In genomic region chr9:101400120-101400519, GRCh38 we compare ENCODE assay signal across 8 cellular contexts. TPM values are rescaled to one million over a fixed set of nuclear protein-coding genes. Genes with fewer than 3 reads are reported as not detected.
DNase-seq lines count a peak whose midpoint lies in the region; ATAC-seq and TF ChIP-seq lines count a peak whose summit lies in the region.

No MANE protein-coding gene starts in this region.

- H3K9me2 ChIP-seq in MM.1S (replicated peaks; ENCODE audit: insufficient read depth, low read length), result no peaks in the 10 kb centered on the region

- H3K9me3 Mint-ChIP-seq in CD4-positive, alpha-beta memory T cell, result peaks cover 0 to 13% (median 8%) of the 10 kb centered on the region in 8 donors
- peaks cover 24% of the 10 kb centered on the region for H3K9me3 Mint-ChIP-seq in neural crest cell

- peak overlapping the region; percentile 29 to 98 (median 63) for H3K27ac Mint-ChIP-seq in CD4-positive, alpha-beta memory T cell
- H3K27ac Mint-ChIP-seq in neural crest cell (ENCODE audit: unreplicated experiment), result no peak overlapping the region

- H3K36me3 Mint-ChIP-seq in CD4-positive, alpha-beta memory T cell, result peaks cover 53 to 77% of the 10 kb centered on the region in 2 donors
- H3K36me3 Mint-ChIP-seq in neural crest cell (ENCODE audit: low read depth), result peaks cover 74% of the 10 kb centered on the region

- POLR2A ChIA-PET in CD4-positive, alpha-beta memory T cell (lab: Charles Lee; ENCODE audit: partially characterized antibody), result interaction anchor here (2.4 kb wide), 1 partner anchor 133 kb away, joined by 24 read pairs; the partner anchor contains the start of gene RNF20

- peaks cover 54% of the 10 kb centered on the region for H3K4me1 ChIP-seq in CD4-positive, alpha-beta memory T cell (ENCODE audit: insufficient read depth, low read length)
- H3K4me1 ChIP-seq in MM.1S (ENCODE audit: low read length), result peaks cover 23% of the 10 kb centered on the region
- peaks cover 27 to 34% of the 10 kb centered on the region in 2 donors for H3K4me1 ChIP-seq in duodenal mucosa (ENCODE audit: control insufficient read depth in 1 of 2, insufficient read depth in 2 of 2, low read length in 2 of 2)

- intact Hi-C loops in CD4-positive, alpha-beta memory T cell (cut with micrococcal nuclease), result no loop called here

- H2AFZ ChIP-seq in MM.1S (ENCODE audit: low read length), result no peak overlapping the region

- H3K4me2 ChIP-seq in MM.1S (ENCODE audit: low read depth, low read length), result peak overlapping the region; percentile 84

- no peaks in the 10 kb centered on the region for H4K20me1 ChIP-seq in MM.1S (ENCODE audit: insufficient read depth, low read length)

- CTCF ChIA-PET in CD4-positive, alpha-beta memory T cell (lab: Charles Lee; ENCODE audit: partially characterized antibody), result interaction anchor here (1.6 to 2.3 kb wide), 2 partner anchors 12 to 133 kb away, joined by 5 to 13 read pairs; partner anchors contain the start of gene RNF20

- peaks cover 52 to 79% (median 69%) of the 10 kb centered on the region in 4 donors for H3K4me1 Mint-ChIP-seq in CD4-positive, alpha-beta memory T cell
- H3K4me1 Mint-ChIP-seq in neural crest cell, result peaks cover 39% of the 10 kb centered on the region

- TF ChIP-seq CTCF in MM.1S (IDR thresholded peaks at IDR 0.05; ENCODE audit: low read length), result no peak
- TF ChIP-seq CTCF in neural crest cell (conservative IDR thresholded peaks at IDR 0.05), result no peak

- H3K9ac ChIP-seq in MM.1S (ENCODE audit: low read length), result no peak overlapping the region; the same call in 1 of the 2 replicates
- H3K9ac ChIP-seq in duodenal mucosa (ENCODE audit: low read depth in 1 of 2, low read length in 2 of 2), result peak overlapping the region in 1 of 2 donors; percentile 77

- H3F3A ChIP-seq in MM.1S (ENCODE audit: insufficient read depth, low read length), result no peaks in the 10 kb centered on the region

- H3K4me3 Mint-ChIP-seq in CD4-positive, alpha-beta memory T cell, result peak overlapping the region; percentile 98 to 100 (median 99)
- H3K4me3 Mint-ChIP-seq in neural crest cell, result peak overlapping the region; percentile 100

- no peaks in the 10 kb centered on the region for H3K9me3 ChIP-seq in CD4-positive, alpha-beta memory T cell (ENCODE audit: control insufficient read depth in 1 of 2, low read length in 2 of 2)
- H3K9me3 ChIP-seq in MM.1S (replicated peaks; ENCODE audit: insufficient read depth, low read length), result no peaks in the 10 kb centered on the region
- peaks cover 0 to 22% of the 10 kb centered on the region in 2 donors for H3K9me3 ChIP-seq in duodenal mucosa (ENCODE audit: control insufficient read depth in 1 of 2, low read length in 2 of 2)

- no peak for ATAC-seq in esophagus mucosa

- H3K27me3 ChIP-seq in CD4-positive, alpha-beta memory T cell (ENCODE audit: insufficient read depth, low read length), result no peaks in the 10 kb centered on the region
- H3K27me3 ChIP-seq in MM.1S (replicated peaks; ENCODE audit: insufficient read depth, low read length) (no peaks in the 10 kb centered on the region), duodenal mucosa (ENCODE audit: control insufficient read depth in 1 of 2, insufficient read depth in 2 of 2, low read length in 2 of 2) (no peaks in the 10 kb centered on the region)

- H3K79me2 ChIP-seq in MM.1S (ENCODE audit: low read length), result peaks cover 91% of the 10 kb centered on the region

- H3K36me3 ChIP-seq in CD4-positive, alpha-beta memory T cell (ENCODE audit: insufficient read depth, low read length), result peaks cover 32% of the 10 kb centered on the region
- peaks cover 53% of the 10 kb centered on the region for H3K36me3 ChIP-seq in MM.1S (replicated peaks; ENCODE audit: insufficient read depth, low read length)
- H3K36me3 ChIP-seq in duodenal mucosa (ENCODE audit: control insufficient read depth in 1 of 2, insufficient read depth in 2 of 2, low read length in 2 of 2), result peaks cover 43 to 55% of the 10 kb centered on the region in 2 donors

- DNase-seq in CD4-positive, alpha-beta memory T cell, result no peak
- DNase-seq in MM.1S, result no peak
- DNase-seq in neural crest cell (ENCODE audit: low read depth, low spot score), result no peak
- DNase-seq in NCI-H1436 treated with DMSO at 0.1 percent for 48 hours (lab: John Stamatoyannopoulos, UW), result no peak
- no peak for DNase-seq in stimulated activated naive CD4-positive, alpha-beta T cell treated with Interleukin-2 at 50 U/mL for 16 hours (lab: John Stamatoyannopoulos, UW)
- DNase-seq in DMS114 treated with DMSO at 0.1 percent for 48 hours (lab: John Stamatoyannopoulos, UW; ENCODE audit: unreplicated experiment), result no peak

- H3K27me3 Mint-ChIP-seq in CD4-positive, alpha-beta memory T cell, result no peaks in the 10 kb centered on the region
- H3K27me3 Mint-ChIP-seq in neural crest cell (ENCODE audit: low read depth), result no peaks in the 10 kb centered on the region

- H3K4me3 ChIP-seq in CD4-positive, alpha-beta memory T cell (ENCODE audit: low read length in 2 of 2), result peak overlapping the region in 1 of 2 donors; percentile 86
- H3K4me3 ChIP-seq in MM.1S (ENCODE audit: low read length) (peak overlapping the region; percentile 77), duodenal mucosa (ENCODE audit: low read depth in 1 of 2, low read length in 2 of 2) (peak overlapping the region; percentile 68 to 77)

- no peak overlapping the region for H3K27ac ChIP-seq in CD4-positive, alpha-beta memory T cell (ENCODE audit: low read depth, low read length)
- H3K27ac ChIP-seq in MM.1S (ENCODE audit: low read length), result no peak overlapping the region
- H3K27ac ChIP-seq in duodenal mucosa (ENCODE audit: low read depth, low read length), result no peak overlapping the region

RNA-seq across cellular contexts. Expression of gene ZNF189, which starts 1.5 kb away (rescaled TPM):
- 10 to 100 TPM; 22.1 to 23.2 TPM for total RNA-seq in CD4-positive, alpha-beta memory T cell
- polyA plus RNA-seq in CD4-positive, alpha-beta memory T cell, result 1 to 10 TPM in 1 of 2 donors, under 1 TPM in 1; 0.95 to 2.6 TPM
- total RNA-seq in neural crest cell (23.6 and 24.0 TPM in 2 replicates), esophagus mucosa (5.1 TPM)

RNA-seq across cellular contexts. Expression of gene MRPL50, which starts 1.7 kb away (rescaled TPM):
- total RNA-seq in CD4-positive, alpha-beta memory T cell, result 10 to 100 TPM; 20.9 to 23.0 TPM
- 10 to 100 TPM; 18.6 to 21.0 TPM for polyA plus RNA-seq in CD4-positive, alpha-beta memory T cell
- total RNA-seq in neural crest cell (17.3 and 18.6 TPM in 2 replicates), esophagus mucosa (6.9 TPM)

RNA-seq across cellular contexts. Expression of gene BAAT, which starts 15.3 kb away (rescaled TPM):
- total RNA-seq in CD4-positive, alpha-beta memory T cell, result under 1 TPM in 1 of 2 experiments, not detected in 1; 0.15 TPM
- under 1 TPM in 1 of 2 donors, not detected in 1; 0.08 TPM for polyA plus RNA-seq in CD4-positive, alpha-beta memory T cell
- total RNA-seq in neural crest cell (0.16 and 0.30 TPM in 2 replicates), esophagus mucosa (0.08 TPM)

RNA-seq across cellular contexts. Expression of gene ALDOB, which starts 35.5 kb away (rescaled TPM):
- not detected for total RNA-seq in CD4-positive, alpha-beta memory T cell
- not detected for polyA plus RNA-seq in CD4-positive, alpha-beta memory T cell
- total RNA-seq in neural crest cell, result not detected in 2 replicates
- 0.08 TPM for total RNA-seq in esophagus mucosa
